Comparison of ENCODE assay signal across 19 cellular contexts in the genomic region with DNA sequence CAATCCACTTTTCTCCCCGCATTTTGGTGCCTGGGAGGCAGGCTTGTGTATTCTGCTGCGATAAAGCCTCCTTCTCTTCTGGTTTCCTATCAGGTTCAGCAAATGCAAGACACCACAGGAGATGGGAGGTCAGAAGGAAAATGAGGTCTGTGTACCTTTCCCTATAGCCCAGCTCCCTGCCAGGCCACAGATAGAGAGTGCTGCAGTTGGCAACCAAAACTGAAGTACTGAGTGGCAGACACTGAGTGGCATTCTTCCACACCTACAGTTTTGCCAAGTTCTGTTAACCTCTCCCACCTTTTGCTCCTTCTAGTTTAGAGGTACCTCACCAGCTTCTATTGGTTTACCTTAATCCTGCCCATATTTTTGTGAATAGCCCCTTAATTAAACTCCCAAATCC.
DNase-seq lines count a peak whose midpoint lies in the region; ATAC-seq and TF ChIP-seq lines count a peak whose summit lies in the region.
"Had no signal": no experiment of that assay in that cellular context is flagged by ENCODE, and none has a peak within 500 bp of the region (broad histone marks: within the 10 kb centered on the region; RNA-seq: fewer than 3 reads in every experiment).

No MANE protein-coding gene starts in this region.

- H3K4me1 ChIP-seq in right cardiac atrium (ENCODE audit: control insufficient read depth, insufficient read depth, low read length) (peaks cover 6% of the 10 kb centered on the region), foreskin keratinocyte (no peaks in the 10 kb centered on the region)
- H3K4me1 ChIP-seq: BLaER1 treated with 17β-estradiol and CSF1 and Interleukin-3, amounts not matched to agents 10 nM and 100 nM; HAP-1 had no signal

- H3K27ac ChIP-seq in right cardiac atrium (ENCODE audit: low read length) (peak overlapping the region; percentile 45), foreskin keratinocyte (no peak overlapping the region)
- H3K27ac ChIP-seq: BLaER1 treated with 17β-estradiol and CSF1 and Interleukin-3, amounts not matched to agents 10 nM and 100 nM; GM23248 had no signal

- intact Hi-C loops in Right ventricle myocardium inferior (cut with DNase I), result no loop called here
- intact Hi-C loops in cardiac septum (cut with DNase I), result no loop called here
- intact Hi-C loops in left cardiac atrium (cut with DNase I), result no loop called here
- intact Hi-C loops in right cardiac atrium (cut with DNase I), result no loop called here

- 52% methylated on average over 2 of the region's 2 CpGs for WGBS in right cardiac atrium

- ATAC-seq in Right ventricle myocardium inferior (peak; percentile 84), left cardiac atrium (peak; percentile 76 to 83), right cardiac atrium (peak; percentile 71 to 84), foreskin keratinocyte (no peak)
- ATAC-seq: GM12878 had no signal

- H3K27me3 ChIP-seq in right cardiac atrium (ENCODE audit: control insufficient read depth, insufficient read depth) (no peaks in the 10 kb centered on the region), foreskin keratinocyte (no peaks in the 10 kb centered on the region)
- H3K27me3 ChIP-seq: BLaER1 treated with 17β-estradiol and CSF1 and Interleukin-3, amounts not matched to agents 10 nM and 100 nM had no signal

- DNase-seq in Right ventricle myocardium inferior (ENCODE audit: missing footprints) (no peak), cardiac septum (ENCODE audit: low spot score) (no peak), left cardiac atrium (no peak), right cardiac atrium (no peak), CD1c-positive myeloid dendritic cell (ENCODE audit: extremely low spot score) (no peak), A172 (ENCODE audit: low spot score) (no peak), foreskin keratinocyte (no peak)
- DNase-seq: 8988T; CD4-positive, CD25-positive, alpha-beta regulatory T cell; CD8-positive, alpha-beta memory T cell; COR-L47; DMS 273 treated with DMSO at 0.1 percent for 48 hours; DMS53; DND-41; EL; GM23248 had no signal

- H3K9me3 ChIP-seq in right cardiac atrium (ENCODE audit: control insufficient read depth, low read length), result no peaks in the 10 kb centered on the region
- H3K9me3 ChIP-seq: BLaER1 treated with 17β-estradiol and CSF1 and Interleukin-3, amounts not matched to agents 10 nM and 100 nM; HAP-1 had no signal

- no peak overlapping the region for H3K4me3 ChIP-seq in right cardiac atrium (ENCODE audit: low read length)
- H3K4me3 ChIP-seq: BLaER1 treated with 17β-estradiol and CSF1 and Interleukin-3, amounts not matched to agents 10 nM and 100 nM; GM12878; GM23248; HAP-1 had no signal

- TF ChIP-seq CTCF in foreskin keratinocyte (conservative IDR thresholded peaks at IDR 0.05), result no peak
